Comparison of ENCODE assay signal across 9 cellular contexts in the genomic region with DNA sequence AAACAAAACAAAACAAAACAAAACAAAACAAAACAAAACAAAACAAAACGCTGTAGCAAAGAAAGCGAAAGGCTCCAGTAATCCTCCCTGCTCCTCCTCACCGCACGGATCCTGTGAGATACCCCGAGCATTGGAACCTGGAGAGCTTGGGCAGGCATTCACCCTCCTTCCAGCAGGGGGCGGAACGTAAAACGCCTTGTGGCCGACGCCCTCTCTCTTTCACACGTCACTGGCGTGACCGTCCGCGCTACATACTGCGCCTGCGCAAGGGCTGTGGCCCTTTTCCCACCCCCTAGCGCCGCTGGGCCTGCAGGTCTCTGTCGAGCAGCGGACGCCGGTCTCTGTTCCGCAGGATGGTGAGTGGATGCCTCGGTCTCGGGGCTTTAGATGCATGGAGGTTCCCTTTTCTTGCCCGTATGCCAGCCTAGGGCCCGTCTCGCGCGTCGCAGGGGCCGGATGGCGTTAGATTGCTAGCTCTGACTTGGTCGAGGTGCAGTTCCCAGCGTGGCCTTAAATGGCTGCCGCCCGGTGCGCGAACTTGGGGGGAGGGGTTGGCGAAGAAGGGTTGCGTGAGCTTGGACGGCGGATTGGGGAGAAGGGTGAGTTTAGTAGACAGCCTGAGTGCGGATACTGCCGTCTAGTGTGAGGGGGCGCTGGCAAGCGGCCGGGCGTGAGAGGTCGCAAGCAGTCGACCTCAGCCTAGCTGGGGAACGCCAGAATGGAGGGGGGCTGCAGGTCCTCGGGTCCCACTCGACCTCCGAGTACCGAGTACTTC. TPM values are rescaled to one million over a fixed set of nuclear protein-coding genes. Genes with fewer than 3 reads are reported as not detected.
DNase-seq lines count a peak whose midpoint lies in the region; ATAC-seq, FAIRE-seq and TF ChIP-seq lines count a peak whose summit lies in the region.
"Had no signal": no experiment of that assay in that cellular context is flagged by ENCODE, and none has a peak within 500 bp of the region (broad histone marks: within the 10 kb centered on the region; RNA-seq: fewer than 3 reads in every experiment).

Gene RPL5, plus strand, starts transcription at position 279 of the 775 bp plus-strand sequence. Its CDS starts 75 bp downstream, at position 354.

- peak; percentile 96 for DNase-seq in AG08396 (ENCODE audit: low spot score)
- DNase-seq in NCI-H2196 treated with DMSO at 0.1 percent for 48 hours (lab: John Stamatoyannopoulos, UW; ENCODE audit: unreplicated experiment), result peak; percentile 95
- peak; percentile 95 to 96 for DNase-seq in breast epithelium (ENCODE audit: low spot score in 2 of 2)
- peak; percentile 99 for DNase-seq in small intestine

- H3K4me3 ChIP-seq in breast epithelium (peak within 1 kb of the TSS; percentile 82 to 90 (median 89)), iPS-20b (ENCODE audit: low read length) (peak within 1 kb of the TSS; percentile 93), small intestine (ENCODE audit: low read depth in 1 of 2, low read length in 2 of 2) (peak within 1 kb of the TSS; percentile 98 to 99)

- H3K9me3 ChIP-seq in breast epithelium (no peaks in the 10 kb centered on the region), iPS-20b (ENCODE audit: insufficient read depth, low read depth, low read length) (no peaks in the 10 kb centered on the region), small intestine (ENCODE audit: control insufficient read depth, low read depth) (no peaks in the 10 kb centered on the region)

- peak; percentile 96 for TF ChIP-seq POLR2A in breast epithelium (IDR thresholded peaks at IDR 0.05)

- H3K36me3 ChIP-seq in breast epithelium (no peaks in the 10 kb centered on the region), iPS-20b (ENCODE audit: insufficient read depth, low read depth, low read length) (peaks cover 48% of the 10 kb centered on the region), small intestine (ENCODE audit: control insufficient read depth in 2 of 2, insufficient read depth in 2 of 2, low read length in 2 of 2) (peaks cover 3 to 8% of the 10 kb centered on the region in 2 donors)

- WGBS in small intestine, 3 donors, result 0 to 1% (median 0%) methylated on average over 57 of the region's 57 CpGs

- H3K27ac ChIP-seq in VCaP (peak within 1 kb of the TSS; percentile 89), breast epithelium (peak within 1 kb of the TSS; percentile 91 to 97), iPS-20b (ENCODE audit: low read length) (peak within 1 kb of the TSS; percentile 92), small intestine (ENCODE audit: low read depth in 1 of 2, low read length in 1 of 2) (peak within 1 kb of the TSS; percentile 82 to 96)

- intact Hi-C loops in breast epithelium (cut with DNase I; ENCODE audit: low total_unique reads), result no loop called here

- ATAC-seq in GM18873 (IDR thresholded peaks at IDR 0.05; ENCODE audit: low FRiP score, unreplicated experiment), result peak; percentile 93
- peak; percentile 90 for ATAC-seq in HG03139 (IDR thresholded peaks at IDR 0.05; ENCODE audit: unreplicated experiment)

- H3K27me3 ChIP-seq in breast epithelium (no peaks in the 10 kb centered on the region), iPS-20b (ENCODE audit: insufficient read depth, low read length) (no peaks in the 10 kb centered on the region), small intestine (ENCODE audit: control insufficient read depth in 2 of 2, insufficient read depth in 2 of 2, low read length in 2 of 2) (no peaks in the 10 kb centered on the region)

- H3K4me1 ChIP-seq in breast epithelium, result peaks cover 0 to 20% of the 10 kb centered on the region in 2 donors
- peaks cover 15% of the 10 kb centered on the region; the same call in 1 of the 2 replicates for H3K4me1 ChIP-seq in iPS-20b (ENCODE audit: insufficient read depth, low read length)
- peaks cover 0 to 3% of the 10 kb centered on the region in 2 donors for H3K4me1 ChIP-seq in small intestine (ENCODE audit: control insufficient read depth in 2 of 2, insufficient read depth in 1 of 2, low read depth in 1 of 2, low read length in 1 of 2)

- TF ChIP-seq CTCF in VCaP (conservative IDR thresholded peaks at IDR 0.05) (peak; percentile 97), breast epithelium (IDR thresholded peaks at IDR 0.05) (peak; percentile 94 to 96 (median 96))

- peak within 1 kb of the TSS; percentile 99 for H3K9ac ChIP-seq in iPS-20b (ENCODE audit: low read depth, low read length)

- FAIRE-seq in small intestine (lab: Jason Lieb, UNC), result no peak
- FAIRE-seq: islet of Langerhans had no signal

RNA-seq across cellular contexts. Expression of gene RPL5, which starts in this region (rescaled TPM):
- 1,000 to 10,000 TPM; 1,682 to 2,363 (median 2,105) TPM for total RNA-seq in breast epithelium
- polyA plus RNA-seq in small intestine, result 1,000 to 10,000 TPM; 1,004 to 2,140 (median 1,631) TPM

Comparison
In these comparisons a context has a peak if more than half of its experiments do, and no peak if none do; other contexts are left out.
1. Peak in every context shown above with its lines: DNase-seq, ATAC-seq, H3K4me3 ChIP-seq and H3K27ac ChIP-seq.